Comparison of ENCODE assay signal across 25 cellular contexts in the genomic region with DNA sequence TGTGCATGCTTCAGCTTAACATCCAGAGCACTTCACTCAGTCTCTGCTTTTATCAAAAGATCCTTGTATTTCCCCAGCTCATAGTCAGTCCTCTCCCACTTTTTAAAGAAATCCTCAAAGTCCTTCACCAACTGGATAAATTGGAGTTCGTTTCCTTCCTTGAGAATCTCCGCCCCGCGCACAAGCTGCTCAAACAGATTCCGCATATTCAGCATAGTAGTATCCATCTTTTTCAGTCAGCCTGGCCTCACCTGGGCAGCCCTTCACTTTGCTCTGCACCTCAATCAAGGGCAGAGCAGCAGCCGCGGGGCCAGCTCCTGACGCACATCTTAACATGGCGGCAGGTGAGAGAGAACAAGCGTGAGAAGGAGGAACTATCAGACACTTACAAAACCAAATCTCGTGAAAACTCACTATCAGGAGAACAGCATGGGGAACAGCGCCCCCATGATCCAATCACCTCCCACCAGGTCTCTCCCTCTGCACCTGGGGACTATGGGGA. TPM values are rescaled to one million over a fixed set of nuclear protein-coding genes. Genes with fewer than 3 reads are reported as not detected.
DNase-seq lines count a peak whose midpoint lies in the region; ATAC-seq and TF ChIP-seq lines count a peak whose summit lies in the region.
"Had no signal": no experiment of that assay in that cellular context is flagged by ENCODE, and none has a peak within 500 bp of the region (broad histone marks: within the 10 kb centered on the region; RNA-seq: fewer than 3 reads in every experiment).

No MANE protein-coding gene starts in this region.

- H2BK20ac ChIP-seq in H9 (ENCODE audit: low read depth, low read length, poor library complexity, severe bottlenecking) = no peak overlapping the region

- DNase-seq in GM23338 (ENCODE audit: low spot score) (no peak), H9 (no peak), neuronal stem cell (ENCODE audit: low spot score) (no peak), NCI-H748 treated with DMSO at 0.1 percent for 48 hours (lab: John Stamatoyannopoulos, UW) (no peak)
- DNase-seq in activated CD4-positive, CD25-positive, alpha-beta regulatory T cell treated with anti-CD3 and anti-CD28 coated beads, Interleukin-2, amount 50 U/mL, for 72 hours = no peak
- DNase-seq: 8988T; ACHN; BE2C; CD4-positive, alpha-beta memory T cell; CD4-positive, CD25-positive, alpha-beta regulatory T cell; CD8-positive, alpha-beta memory T cell; COR-L47; DMS 273 treated with DMSO at 0.1 percent for 48 hours; DMS153; DMS53; DMS79; DND-41; EL; GDM1 had no signal

- H2BK120ac ChIP-seq in H9 (ENCODE audit: low read depth, low read length, poor library complexity, severe bottlenecking) = no peak overlapping the region
- no peak overlapping the region for H2BK120ac ChIP-seq in neuronal stem cell (ENCODE audit: low read depth, low read length)

- 0 out of 2 replicates have a peak, but pooled peaks cover 2% of the 10 kb centered on the region for H3K36me3 ChIP-seq in GM23338 (ENCODE audit: insufficient read depth)
- H3K36me3 ChIP-seq in neuronal stem cell (replicated peaks in 1 of 2; ENCODE audit: control insufficient read depth in 2 of 2, insufficient read depth in 2 of 2, low read length in 2 of 2) = no peaks in the 10 kb centered on the region
- H3K36me3 ChIP-seq: BE2C, BLaER1 had no signal

- H3K9me3 ChIP-seq in H9 (ENCODE audit: control insufficient read depth, low read depth, low read length) (no peaks in the 10 kb centered on the region), neuronal stem cell (replicated peaks in 1 of 2; ENCODE audit: control insufficient read depth in 2 of 2, insufficient read depth in 1 of 2, low read depth in 1 of 2, low read length in 2 of 2) (peaks cover 0 to 2% of the 10 kb centered on the region in 2 donors)
- H3K9me3 ChIP-seq: BE2C had no signal

- H3K79me2 ChIP-seq in GM23338 (replicated peaks; ENCODE audit: insufficient read depth) = no peaks in the 10 kb centered on the region
- no peaks in the 10 kb centered on the region for H3K79me2 ChIP-seq in H9 (ENCODE audit: insufficient read depth, low read length)

- H3K9me2 ChIP-seq in GM23338 (ENCODE audit: insufficient read depth) = peaks cover 13% of the 10 kb centered on the region

- H2BK5ac ChIP-seq in H9 (ENCODE audit: insufficient read length, low read length) (no peak overlapping the region), neuronal stem cell (ENCODE audit: low read length) (no peak overlapping the region)

- H2BK15ac ChIP-seq in H9 (ENCODE audit: low read depth, low read length) (no peak overlapping the region), neuronal stem cell (ENCODE audit: low read length) (peak overlapping the region; percentile 51)

- H3K9me3 Mint-ChIP-seq in GM23338 (peaks cover 13% of the 10 kb centered on the region), H9 (peaks cover 0 to 16% of the 10 kb centered on the region in 2 experiments; a peak in 3 of 5 replicates)

- H3K23me2 ChIP-seq in H9 (ENCODE audit: insufficient read length, low read depth, low read length, poor library complexity, severe bottlenecking) = no peaks in the 10 kb centered on the region

- H3K27me3 ChIP-seq in GM23338 (ENCODE audit: insufficient read depth) = no peaks in the 10 kb centered on the region
- H3K27me3 ChIP-seq in H9 (ENCODE audit: insufficient read depth, low read length) = no peaks in the 10 kb centered on the region
- no peaks in the 10 kb centered on the region for H3K27me3 ChIP-seq in neuronal stem cell (ENCODE audit: control insufficient read depth in 3 of 3, insufficient read depth in 3 of 3, low read depth in 1 of 3, low read length in 3 of 3)
- H3K27me3 ChIP-seq: BE2C, BLaER1 had no signal

- no CpG with 5 or more reads among the region's 12 CpGs for WGBS in H9 (ENCODE audit: extremely low coverage, insufficient read length, low lambda C conversion rate)
- no CpG with 5 or more reads among the region's 12 CpGs for WGBS in neuronal stem cell (ENCODE audit: extremely low coverage in 2 of 2, insufficient read length in 2 of 2, insufficient replicate concordance in 1 of 2), 2 donors

- H3K4me3 Mint-ChIP-seq in GM23338 = no peak overlapping the region
- no peak overlapping the region for H3K4me3 Mint-ChIP-seq in H9
- H3K4me3 Mint-ChIP-seq: CD14-positive monocyte; CD4-positive, alpha-beta memory T cell; CD8-positive, alpha-beta memory T cell had no signal

- no peaks in the 10 kb centered on the region for H4K20me1 ChIP-seq in GM23338 (replicated peaks; ENCODE audit: insufficient read depth)
- no peaks in the 10 kb centered on the region for H4K20me1 ChIP-seq in H9 (ENCODE audit: control insufficient read depth, insufficient read depth, insufficient read length)
- H4K20me1 ChIP-seq: BLaER1 had no signal

- H4K5ac ChIP-seq in H9 (ENCODE audit: insufficient read length, low read depth, low read length) = no peak overlapping the region

- no peak overlapping the region for H3T11ph ChIP-seq in H9 (ENCODE audit: low read length)

- H4K8ac ChIP-seq in H9 (replicated peaks; ENCODE audit: insufficient read length, low read depth, low read length) (no peak overlapping the region), neuronal stem cell (ENCODE audit: low read depth, low read length) (no peak overlapping the region)

- H3K27ac Mint-ChIP-seq in GM23338 = no peak overlapping the region
- H3K27ac Mint-ChIP-seq in H9 = no peak overlapping the region
- H3K27ac Mint-ChIP-seq: CD14-positive monocyte; CD4-positive, alpha-beta memory T cell; CD4-positive, CD25-positive, alpha-beta regulatory T cell; CD8-positive, alpha-beta memory T cell had no signal

- H3K4me1 Mint-ChIP-seq in GM23338 = no peaks in the 10 kb centered on the region
- H3K4me1 Mint-ChIP-seq in H9 = no peaks in the 10 kb centered on the region
- H3K4me1 Mint-ChIP-seq: CD14-positive monocyte; CD4-positive, alpha-beta memory T cell; CD4-positive, CD25-positive, alpha-beta regulatory T cell; CD8-positive, alpha-beta memory T cell had no signal

- no peak overlapping the region for H2BK12ac ChIP-seq in H9 (ENCODE audit: insufficient read length, low read depth, low read length)
- no peak overlapping the region for H2BK12ac ChIP-seq in neuronal stem cell (ENCODE audit: low read length)

- H3K27ac ChIP-seq in GM23338 (ENCODE audit: low read depth) (no peak overlapping the region), H9 (ENCODE audit: insufficient read length, low read depth, low read length) (no peak overlapping the region), neuronal stem cell (replicated peaks; ENCODE audit: low read length) (no peak overlapping the region)
- H3K27ac ChIP-seq: BLaER1 had no signal

- H3K27me3 Mint-ChIP-seq in GM23338 (ENCODE audit: insufficient read depth, low read depth, poor library complexity) (no peaks in the 10 kb centered on the region), H9 (ENCODE audit: low read depth) (no peaks in the 10 kb centered on the region)
- H3K27me3 Mint-ChIP-seq: CD4-positive, CD25-positive, alpha-beta regulatory T cell had no signal

- H3K9ac ChIP-seq in H9 (ENCODE audit: extremely low read depth, insufficient read length, low read length) = no peak overlapping the region
- no peak overlapping the region for H3K9ac ChIP-seq in neuronal stem cell (ENCODE audit: low read depth, low read length, poor library complexity)
- H3K9ac ChIP-seq: BLaER1 had no signal

- H2AK5ac ChIP-seq in H9 (ENCODE audit: insufficient read length, low read length) (no peak overlapping the region), neuronal stem cell (ENCODE audit: low read depth, low read length) (peak overlapping the region; percentile 72)

- no peak overlapping the region for H3K23ac ChIP-seq in H9 (ENCODE audit: insufficient read length, low read depth, low read length)
- no peak overlapping the region for H3K23ac ChIP-seq in neuronal stem cell (ENCODE audit: low read depth, low read length, poor library complexity)

- no peak overlapping the region for H3K4ac ChIP-seq in H9 (ENCODE audit: low read depth, low read length)
- no peak overlapping the region for H3K4ac ChIP-seq in neuronal stem cell (ENCODE audit: low read length)

- H3K36me3 Mint-ChIP-seq in GM23338 (ENCODE audit: low read depth) (peaks cover 19% of the 10 kb centered on the region), H9 (ENCODE audit: insufficient read depth in 1 of 3, low read depth in 3 of 3) (peaks cover 0 to 5% (median 0%) of the 10 kb centered on the region in 3 experiments; a peak in 3 of 7 replicates)
- H3K36me3 Mint-ChIP-seq: CD14-positive monocyte; CD4-positive, alpha-beta memory T cell; CD4-positive, CD25-positive, alpha-beta regulatory T cell; CD8-positive, alpha-beta memory T cell had no signal

- H3K4me3 ChIP-seq in GM23338 (no peak overlapping the region), neuronal stem cell (ENCODE audit: low read length in 2 of 2) (no peak overlapping the region)
- H3K4me3 ChIP-seq: BLaER1, GM12878 had no signal

- H4K91ac ChIP-seq in H9 (ENCODE audit: insufficient read length, low read depth, low read length) = no peak overlapping the region
- H4K91ac ChIP-seq in neuronal stem cell (ENCODE audit: low read depth, low read length, poor library complexity) = no peak overlapping the region

- ATAC-seq in GM23338 = no peak
- ATAC-seq: GM12878 had no signal

- H3K79me1 ChIP-seq in H9 (ENCODE audit: insufficient read depth, low read depth, low read length, poor library complexity, severe bottlenecking) (no peaks in the 10 kb centered on the region), neuronal stem cell (ENCODE audit: low read depth, low read length) (no peaks in the 10 kb centered on the region)

- no peak overlapping the region for H3K4me2 ChIP-seq in GM23338
- no peak overlapping the region for H3K4me2 ChIP-seq in H9 (ENCODE audit: insufficient read depth, insufficient read length, low read length)
- no peak overlapping the region for H3K4me2 ChIP-seq in neuronal stem cell (ENCODE audit: insufficient read depth, low read length, poor library complexity, severe bottlenecking)
- H3K4me2 ChIP-seq: BLaER1 had no signal

- no peak overlapping the region for H3K18ac ChIP-seq in H9 (ENCODE audit: insufficient read length, low read depth, low read length)
- no peak overlapping the region for H3K18ac ChIP-seq in neuronal stem cell (ENCODE audit: low read length)

- no peaks in the 10 kb centered on the region for H3F3A ChIP-seq in GM23338 (replicated peaks; ENCODE audit: low read depth)

- H3K4me1 ChIP-seq in GM23338 (ENCODE audit: insufficient read depth) = no peaks in the 10 kb centered on the region
- no peaks in the 10 kb centered on the region for H3K4me1 ChIP-seq in H9 (ENCODE audit: insufficient read depth, low read length)
- H3K4me1 ChIP-seq in neuronal stem cell (ENCODE audit: control insufficient read depth in 2 of 2, insufficient read depth in 1 of 2, low read depth in 1 of 2, low read length in 2 of 2) = no peaks in the 10 kb centered on the region
- H3K4me1 ChIP-seq: BE2C, BLaER1 had no signal

- H2AFZ ChIP-seq in GM23338 (peak overlapping the region; percentile 90), H9 (ENCODE audit: low read length) (no peak overlapping the region), neuronal stem cell (ENCODE audit: low read length) (no peak overlapping the region)

- H3K14ac ChIP-seq in H9 (ENCODE audit: insufficient read depth, low read length) = no peak overlapping the region
- H3K14ac ChIP-seq in neuronal stem cell (ENCODE audit: low read length) = no peak overlapping the region

- TF ChIP-seq CTCF in GM23338 (conservative IDR thresholded peaks at IDR 0.05; ENCODE audit: low read depth in 2 of 2) (peak; percentile 31 to 45), H9 (conservative IDR thresholded peaks at IDR 0.05) (0 out of 3 replicates have a peak, but pooled peaks have one; percentile 16)

- H3K56ac ChIP-seq in H9 (ENCODE audit: insufficient read length, low read depth, low read length) = no peak overlapping the region

RNA-seq across cellular contexts. Expression of a gene that starts 14.3 kb away (rescaled TPM):
- 0.07 TPM in 1 of 2 replicates, not detected in the other for total RNA-seq in GM23338 (2014; rRNA removed; shearing (Covaris generic))
- polyA plus RNA-seq in GM23338 (2016; fragmentation: Nextera tagmentation; extraction: Ambion mirVana) = 0.18 and 0.19 TPM in 2 replicates
- total RNA-seq in H9 (2021) = not detected in 2 replicates
- polyA plus RNA-seq in neuronal stem cell (2013, experiment 1 of 2) = 0.35 TPM
- 0.26 TPM for polyA plus RNA-seq in neuronal stem cell (2013, experiment 2 of 2)
- total RNA-seq: CD4-positive, alpha-beta memory T cell; CD4-positive, CD25-positive, alpha-beta regulatory T cell; CD8-positive, alpha-beta memory T cell; Daoy; G401; GM12878 had no signal
- polyA plus RNA-seq: AG04450; CD14-positive monocyte; CD4-positive, alpha-beta memory T cell; CD4-positive, CD25-positive, alpha-beta regulatory T cell; CD8-positive, alpha-beta memory T cell; GM12878 had no signal
